ENCODE assay signal across 1 cellular context in the genomic region with DNA sequence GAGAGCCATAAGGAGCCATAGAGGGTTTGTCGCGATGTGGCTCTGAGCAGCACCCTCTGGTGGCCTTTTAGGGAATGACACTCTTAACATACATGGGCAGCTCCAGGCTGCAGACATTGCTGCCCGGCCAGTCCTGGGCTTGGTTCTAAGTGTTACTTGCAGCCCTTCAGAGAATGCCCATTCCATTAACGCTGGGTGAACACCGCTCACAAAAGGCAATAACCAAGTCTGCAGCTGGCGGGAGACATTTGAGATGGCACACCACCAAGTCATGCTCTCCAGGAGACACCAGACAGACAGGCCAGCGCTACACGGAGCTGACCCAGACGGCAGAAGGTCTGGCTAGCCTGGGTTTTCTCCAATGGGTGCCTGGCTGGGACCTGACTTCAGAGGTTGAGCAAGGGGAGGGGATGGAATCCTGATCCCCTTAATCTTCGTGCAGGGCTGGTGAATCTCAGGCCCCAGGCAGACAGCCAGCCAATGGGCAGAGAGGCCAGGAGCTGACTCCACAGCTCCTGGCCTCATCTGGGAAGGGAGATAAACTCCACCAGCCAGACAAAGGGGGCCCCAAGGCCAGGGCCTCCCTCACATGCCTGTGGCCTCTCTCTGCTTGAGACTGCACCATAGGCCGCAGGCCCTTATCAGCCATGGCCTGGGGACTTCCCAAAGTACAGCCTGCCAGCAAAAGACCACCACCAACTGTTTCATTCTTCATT.
A peak's percentile ranks its signal among the peaks of the same experiment; 100 is the strongest.
TF ChIP-seq lines count a peak whose summit lies in the region.

No MANE protein-coding gene starts in this region.

TF ChIP-seq in HepG2, 621 proteins besides CTCF, POLR2A, EP300 and RAD21 (continued from another document and continues in another):
- TF ChIP-seq, protein P1, sequence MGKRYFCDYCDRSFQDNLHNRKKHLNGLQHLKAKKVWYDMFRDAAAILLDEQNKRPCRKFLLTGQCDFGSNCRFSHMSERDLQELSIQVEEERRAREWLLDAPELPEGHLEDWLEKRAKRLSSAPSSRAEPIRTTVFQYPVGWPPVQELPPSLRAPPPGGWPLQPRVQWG (CRISPR knock-in tag; IDR thresholded peaks at IDR 0.05; ENCODE audit: borderline replicate concordance, low read depth): no peak
- TF ChIP-seq SMAD1 (CRISPR knock-in tag; IDR thresholded peaks at IDR 0.05; ENCODE audit: borderline replicate concordance, low read depth): no peak; the same call in 1 of the 2 replicates
- TF ChIP-seq, protein P2, sequence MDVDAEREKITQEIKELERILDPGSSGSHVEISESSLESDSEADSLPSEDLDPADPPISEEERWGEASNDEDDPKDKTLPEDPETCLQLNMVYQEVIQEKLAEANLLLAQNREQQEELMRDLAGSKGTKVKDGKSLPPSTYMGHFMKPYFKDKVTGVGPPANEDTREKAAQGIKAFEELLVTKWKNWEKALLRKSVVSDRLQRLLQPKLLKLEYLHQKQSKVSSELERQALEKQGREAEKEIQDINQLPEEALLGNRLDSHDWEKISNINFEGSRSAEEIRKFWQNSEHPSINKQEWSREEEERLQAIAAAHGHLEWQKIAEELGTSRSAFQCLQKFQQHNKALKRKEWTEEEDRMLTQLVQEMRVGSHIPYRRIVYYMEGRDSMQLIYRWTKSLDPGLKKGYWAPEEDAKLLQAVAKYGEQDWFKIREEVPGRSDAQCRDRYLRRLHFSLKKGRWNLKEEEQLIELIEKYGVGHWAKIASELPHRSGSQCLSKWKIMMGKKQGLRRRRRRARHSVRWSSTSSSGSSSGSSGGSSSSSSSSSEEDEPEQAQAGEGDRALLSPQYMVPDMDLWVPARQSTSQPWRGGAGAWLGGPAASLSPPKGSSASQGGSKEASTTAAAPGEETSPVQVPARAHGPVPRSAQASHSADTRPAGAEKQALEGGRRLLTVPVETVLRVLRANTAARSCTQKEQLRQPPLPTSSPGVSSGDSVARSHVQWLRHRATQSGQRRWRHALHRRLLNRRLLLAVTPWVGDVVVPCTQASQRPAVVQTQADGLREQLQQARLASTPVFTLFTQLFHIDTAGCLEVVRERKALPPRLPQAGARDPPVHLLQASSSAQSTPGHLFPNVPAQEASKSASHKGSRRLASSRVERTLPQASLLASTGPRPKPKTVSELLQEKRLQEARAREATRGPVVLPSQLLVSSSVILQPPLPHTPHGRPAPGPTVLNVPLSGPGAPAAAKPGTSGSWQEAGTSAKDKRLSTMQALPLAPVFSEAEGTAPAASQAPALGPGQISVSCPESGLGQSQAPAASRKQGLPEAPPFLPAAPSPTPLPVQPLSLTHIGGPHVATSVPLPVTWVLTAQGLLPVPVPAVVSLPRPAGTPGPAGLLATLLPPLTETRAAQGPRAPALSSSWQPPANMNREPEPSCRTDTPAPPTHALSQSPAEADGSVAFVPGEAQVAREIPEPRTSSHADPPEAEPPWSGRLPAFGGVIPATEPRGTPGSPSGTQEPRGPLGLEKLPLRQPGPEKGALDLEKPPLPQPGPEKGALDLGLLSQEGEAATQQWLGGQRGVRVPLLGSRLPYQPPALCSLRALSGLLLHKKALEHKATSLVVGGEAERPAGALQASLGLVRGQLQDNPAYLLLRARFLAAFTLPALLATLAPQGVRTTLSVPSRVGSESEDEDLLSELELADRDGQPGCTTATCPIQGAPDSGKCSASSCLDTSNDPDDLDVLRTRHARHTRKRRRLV (CRISPR knock-in tag; IDR thresholded peaks at IDR 0.05): 0 out of 2 replicates have a peak, but pooled peaks have one; percentile 29
- TF ChIP-seq, protein P3, sequence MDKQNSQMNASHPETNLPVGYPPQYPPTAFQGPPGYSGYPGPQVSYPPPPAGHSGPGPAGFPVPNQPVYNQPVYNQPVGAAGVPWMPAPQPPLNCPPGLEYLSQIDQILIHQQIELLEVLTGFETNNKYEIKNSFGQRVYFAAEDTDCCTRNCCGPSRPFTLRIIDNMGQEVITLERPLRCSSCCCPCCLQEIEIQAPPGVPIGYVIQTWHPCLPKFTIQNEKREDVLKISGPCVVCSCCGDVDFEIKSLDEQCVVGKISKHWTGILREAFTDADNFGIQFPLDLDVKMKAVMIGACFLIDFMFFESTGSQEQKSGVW (CRISPR knock-in tag; IDR thresholded peaks at IDR 0.05; ENCODE audit: borderline replicate concordance): no peak
- TF ChIP-seq, protein P4, sequence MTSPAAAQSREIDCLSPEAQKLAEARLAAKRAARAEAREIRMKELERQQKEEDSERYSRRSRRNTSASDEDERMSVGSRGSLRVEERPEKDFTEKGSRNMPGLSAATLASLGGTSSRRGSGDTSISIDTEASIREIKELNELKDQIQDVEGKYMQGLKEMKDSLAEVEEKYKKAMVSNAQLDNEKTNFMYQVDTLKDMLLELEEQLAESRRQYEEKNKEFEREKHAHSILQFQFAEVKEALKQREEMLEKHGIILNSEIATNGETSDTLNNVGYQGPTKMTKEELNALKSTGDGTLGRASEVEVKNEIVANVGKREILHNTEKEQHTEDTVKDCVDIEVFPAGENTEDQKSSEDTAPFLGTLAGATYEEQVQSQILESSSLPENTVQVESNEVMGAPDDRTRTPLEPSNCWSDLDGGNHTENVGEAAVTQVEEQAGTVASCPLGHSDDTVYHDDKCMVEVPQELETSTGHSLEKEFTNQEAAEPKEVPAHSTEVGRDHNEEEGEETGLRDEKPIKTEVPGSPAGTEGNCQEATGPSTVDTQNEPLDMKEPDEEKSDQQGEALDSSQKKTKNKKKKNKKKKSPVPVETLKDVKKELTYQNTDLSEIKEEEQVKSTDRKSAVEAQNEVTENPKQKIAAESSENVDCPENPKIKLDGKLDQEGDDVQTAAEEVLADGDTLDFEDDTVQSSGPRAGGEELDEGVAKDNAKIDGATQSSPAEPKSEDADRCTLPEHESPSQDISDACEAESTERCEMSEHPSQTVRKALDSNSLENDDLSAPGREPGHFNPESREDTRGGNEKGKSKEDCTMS (CRISPR knock-in tag; conservative IDR thresholded peaks at IDR 0.05): no peak
- no peak for TF ChIP-seq ZNF674 (CRISPR knock-in tag; IDR thresholded peaks at IDR 0.05; ENCODE audit: low read depth)
- peak; percentile 46; the same call in 1 of the 2 replicates for TF ChIP-seq ATF1 (CRISPR knock-in tag; IDR thresholded peaks at IDR 0.05)
- TF ChIP-seq, protein P5, sequence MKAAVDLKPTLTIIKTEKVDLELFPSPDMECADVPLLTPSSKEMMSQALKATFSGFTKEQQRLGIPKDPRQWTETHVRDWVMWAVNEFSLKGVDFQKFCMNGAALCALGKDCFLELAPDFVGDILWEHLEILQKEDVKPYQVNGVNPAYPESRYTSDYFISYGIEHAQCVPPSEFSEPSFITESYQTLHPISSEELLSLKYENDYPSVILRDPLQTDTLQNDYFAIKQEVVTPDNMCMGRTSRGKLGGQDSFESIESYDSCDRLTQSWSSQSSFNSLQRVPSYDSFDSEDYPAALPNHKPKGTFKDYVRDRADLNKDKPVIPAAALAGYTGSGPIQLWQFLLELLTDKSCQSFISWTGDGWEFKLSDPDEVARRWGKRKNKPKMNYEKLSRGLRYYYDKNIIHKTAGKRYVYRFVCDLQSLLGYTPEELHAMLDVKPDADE (CRISPR knock-in tag; IDR thresholded peaks at IDR 0.05): no peak
- TF ChIP-seq YEATS4 (CRISPR knock-in tag; IDR thresholded peaks at IDR 0.05; ENCODE audit: borderline replicate concordance): no peak
- TF ChIP-seq, protein P6, sequence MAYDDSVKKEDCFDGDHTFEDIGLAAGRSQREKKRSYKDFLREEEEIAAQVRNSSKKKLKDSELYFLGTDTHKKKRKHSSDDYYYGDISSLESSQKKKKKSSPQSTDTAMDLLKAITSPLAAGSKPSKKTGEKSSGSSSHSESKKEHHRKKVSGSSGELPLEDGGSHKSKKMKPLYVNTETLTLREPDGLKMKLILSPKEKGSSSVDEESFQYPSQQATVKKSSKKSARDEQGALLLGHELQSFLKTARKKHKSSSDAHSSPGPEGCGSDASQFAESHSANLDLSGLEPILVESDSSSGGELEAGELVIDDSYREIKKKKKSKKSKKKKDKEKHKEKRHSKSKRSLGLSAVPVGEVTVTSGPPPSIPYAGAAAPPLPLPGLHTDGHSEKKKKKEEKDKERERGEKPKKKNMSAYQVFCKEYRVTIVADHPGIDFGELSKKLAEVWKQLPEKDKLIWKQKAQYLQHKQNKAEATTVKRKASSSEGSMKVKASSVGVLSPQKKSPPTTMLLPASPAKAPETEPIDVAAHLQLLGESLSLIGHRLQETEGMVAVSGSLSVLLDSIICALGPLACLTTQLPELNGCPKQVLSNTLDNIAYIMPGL (CRISPR knock-in tag; IDR thresholded peaks at IDR 0.05; ENCODE audit: borderline replicate concordance in 1 of 2, low read depth in 1 of 2): peak; percentile 42 to 78; a peak in 1 of 4 replicates
- TF ChIP-seq, protein P7, sequence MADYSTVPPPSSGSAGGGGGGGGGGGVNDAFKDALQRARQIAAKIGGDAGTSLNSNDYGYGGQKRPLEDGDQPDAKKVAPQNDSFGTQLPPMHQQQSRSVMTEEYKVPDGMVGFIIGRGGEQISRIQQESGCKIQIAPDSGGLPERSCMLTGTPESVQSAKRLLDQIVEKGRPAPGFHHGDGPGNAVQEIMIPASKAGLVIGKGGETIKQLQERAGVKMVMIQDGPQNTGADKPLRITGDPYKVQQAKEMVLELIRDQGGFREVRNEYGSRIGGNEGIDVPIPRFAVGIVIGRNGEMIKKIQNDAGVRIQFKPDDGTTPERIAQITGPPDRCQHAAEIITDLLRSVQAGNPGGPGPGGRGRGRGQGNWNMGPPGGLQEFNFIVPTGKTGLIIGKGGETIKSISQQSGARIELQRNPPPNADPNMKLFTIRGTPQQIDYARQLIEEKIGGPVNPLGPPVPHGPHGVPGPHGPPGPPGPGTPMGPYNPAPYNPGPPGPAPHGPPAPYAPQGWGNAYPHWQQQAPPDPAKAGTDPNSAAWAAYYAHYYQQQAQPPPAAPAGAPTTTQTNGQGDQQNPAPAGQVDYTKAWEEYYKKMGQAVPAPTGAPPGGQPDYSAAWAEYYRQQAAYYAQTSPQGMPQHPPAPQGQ (CRISPR knock-in tag; IDR thresholded peaks at IDR 0.05; ENCODE audit: borderline replicate concordance): no peak
- TF ChIP-seq NCOA1 (CRISPR knock-in tag; IDR thresholded peaks at IDR 0.05): no peak
- TF ChIP-seq TARDBP (CRISPR knock-in tag; IDR thresholded peaks at IDR 0.05): 0 out of 2 replicates have a peak, but pooled peaks have one; percentile 11
- TF ChIP-seq FOXK1 (CRISPR knock-in tag; IDR thresholded peaks at IDR 0.05; ENCODE audit: borderline replicate concordance, low read depth): no peak
- TF ChIP-seq, protein P8, sequence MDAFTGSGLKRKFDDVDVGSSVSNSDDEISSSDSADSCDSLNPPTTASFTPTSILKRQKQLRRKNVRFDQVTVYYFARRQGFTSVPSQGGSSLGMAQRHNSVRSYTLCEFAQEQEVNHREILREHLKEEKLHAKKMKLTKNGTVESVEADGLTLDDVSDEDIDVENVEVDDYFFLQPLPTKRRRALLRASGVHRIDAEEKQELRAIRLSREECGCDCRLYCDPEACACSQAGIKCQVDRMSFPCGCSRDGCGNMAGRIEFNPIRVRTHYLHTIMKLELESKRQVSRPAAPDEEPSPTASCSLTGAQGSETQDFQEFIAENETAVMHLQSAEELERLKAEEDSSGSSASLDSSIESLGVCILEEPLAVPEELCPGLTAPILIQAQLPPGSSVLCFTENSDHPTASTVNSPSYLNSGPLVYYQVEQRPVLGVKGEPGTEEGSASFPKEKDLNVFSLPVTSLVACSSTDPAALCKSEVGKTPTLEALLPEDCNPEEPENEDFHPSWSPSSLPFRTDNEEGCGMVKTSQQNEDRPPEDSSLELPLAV (CRISPR knock-in tag; conservative IDR thresholded peaks at IDR 0.05; ENCODE audit: low read depth): no peak
- TF ChIP-seq SNAPC2 (CRISPR knock-in tag; IDR thresholded peaks at IDR 0.05): 0 out of 2 replicates have a peak, but pooled peaks have one; percentile 28
- TF ChIP-seq, protein P9, sequence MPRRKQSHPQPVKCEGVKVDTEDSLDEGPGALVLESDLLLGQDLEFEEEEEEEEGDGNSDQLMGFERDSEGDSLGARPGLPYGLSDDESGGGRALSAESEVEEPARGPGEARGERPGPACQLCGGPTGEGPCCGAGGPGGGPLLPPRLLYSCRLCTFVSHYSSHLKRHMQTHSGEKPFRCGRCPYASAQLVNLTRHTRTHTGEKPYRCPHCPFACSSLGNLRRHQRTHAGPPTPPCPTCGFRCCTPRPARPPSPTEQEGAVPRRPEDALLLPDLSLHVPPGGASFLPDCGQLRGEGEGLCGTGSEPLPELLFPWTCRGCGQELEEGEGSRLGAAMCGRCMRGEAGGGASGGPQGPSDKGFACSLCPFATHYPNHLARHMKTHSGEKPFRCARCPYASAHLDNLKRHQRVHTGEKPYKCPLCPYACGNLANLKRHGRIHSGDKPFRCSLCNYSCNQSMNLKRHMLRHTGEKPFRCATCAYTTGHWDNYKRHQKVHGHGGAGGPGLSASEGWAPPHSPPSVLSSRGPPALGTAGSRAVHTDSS (CRISPR knock-in tag; conservative IDR thresholded peaks at IDR 0.05): no peak
- TF ChIP-seq, protein P10, sequence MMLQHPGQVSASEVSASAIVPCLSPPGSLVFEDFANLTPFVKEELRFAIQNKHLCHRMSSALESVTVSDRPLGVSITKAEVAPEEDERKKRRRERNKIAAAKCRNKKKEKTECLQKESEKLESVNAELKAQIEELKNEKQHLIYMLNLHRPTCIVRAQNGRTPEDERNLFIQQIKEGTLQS (CRISPR knock-in tag; IDR thresholded peaks at IDR 0.05): no peak
- no peak for TF ChIP-seq ZFP41 (CRISPR knock-in tag; IDR thresholded peaks at IDR 0.05; ENCODE audit: borderline replicate concordance)
- TF ChIP-seq ZNF615 (CRISPR knock-in tag; IDR thresholded peaks at IDR 0.05; ENCODE audit: borderline replicate concordance): no peak
- no peak for TF ChIP-seq SMARCC2 (IDR thresholded peaks at IDR 0.05)
- TF ChIP-seq ZIK1 (CRISPR knock-in tag; IDR thresholded peaks at IDR 0.05; ENCODE audit: borderline replicate concordance, low read depth): no peak
- no peak for TF ChIP-seq ZNF224 (CRISPR knock-in tag; IDR thresholded peaks at IDR 0.05)
- TF ChIP-seq, protein P11, sequence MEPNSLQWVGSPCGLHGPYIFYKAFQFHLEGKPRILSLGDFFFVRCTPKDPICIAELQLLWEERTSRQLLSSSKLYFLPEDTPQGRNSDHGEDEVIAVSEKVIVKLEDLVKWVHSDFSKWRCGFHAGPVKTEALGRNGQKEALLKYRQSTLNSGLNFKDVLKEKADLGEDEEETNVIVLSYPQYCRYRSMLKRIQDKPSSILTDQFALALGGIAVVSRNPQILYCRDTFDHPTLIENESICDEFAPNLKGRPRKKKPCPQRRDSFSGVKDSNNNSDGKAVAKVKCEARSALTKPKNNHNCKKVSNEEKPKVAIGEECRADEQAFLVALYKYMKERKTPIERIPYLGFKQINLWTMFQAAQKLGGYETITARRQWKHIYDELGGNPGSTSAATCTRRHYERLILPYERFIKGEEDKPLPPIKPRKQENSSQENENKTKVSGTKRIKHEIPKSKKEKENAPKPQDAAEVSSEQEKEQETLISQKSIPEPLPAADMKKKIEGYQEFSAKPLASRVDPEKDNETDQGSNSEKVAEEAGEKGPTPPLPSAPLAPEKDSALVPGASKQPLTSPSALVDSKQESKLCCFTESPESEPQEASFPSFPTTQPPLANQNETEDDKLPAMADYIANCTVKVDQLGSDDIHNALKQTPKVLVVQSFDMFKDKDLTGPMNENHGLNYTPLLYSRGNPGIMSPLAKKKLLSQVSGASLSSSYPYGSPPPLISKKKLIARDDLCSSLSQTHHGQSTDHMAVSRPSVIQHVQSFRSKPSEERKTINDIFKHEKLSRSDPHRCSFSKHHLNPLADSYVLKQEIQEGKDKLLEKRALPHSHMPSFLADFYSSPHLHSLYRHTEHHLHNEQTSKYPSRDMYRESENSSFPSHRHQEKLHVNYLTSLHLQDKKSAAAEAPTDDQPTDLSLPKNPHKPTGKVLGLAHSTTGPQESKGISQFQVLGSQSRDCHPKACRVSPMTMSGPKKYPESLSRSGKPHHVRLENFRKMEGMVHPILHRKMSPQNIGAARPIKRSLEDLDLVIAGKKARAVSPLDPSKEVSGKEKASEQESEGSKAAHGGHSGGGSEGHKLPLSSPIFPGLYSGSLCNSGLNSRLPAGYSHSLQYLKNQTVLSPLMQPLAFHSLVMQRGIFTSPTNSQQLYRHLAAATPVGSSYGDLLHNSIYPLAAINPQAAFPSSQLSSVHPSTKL (CRISPR knock-in tag; IDR thresholded peaks at IDR 0.05): no peak
- no peak for TF ChIP-seq HOXA9 (CRISPR knock-in tag; IDR thresholded peaks at IDR 0.05; ENCODE audit: borderline replicate concordance)
- TF ChIP-seq SOX13 (IDR thresholded peaks at IDR 0.05): 0 out of 2 replicates have a peak, but pooled peaks have one; percentile 46
- 0 out of 4 replicates have a peak, but pooled peaks of 1 of the 2 experiments have one; percentile 31 for TF ChIP-seq SOX13 (CRISPR knock-in tag; conservative IDR thresholded peaks at IDR 0.05 in 1 of 2, IDR thresholded peaks at IDR 0.05 in 1 of 2)
